In the genomic region with DNA sequence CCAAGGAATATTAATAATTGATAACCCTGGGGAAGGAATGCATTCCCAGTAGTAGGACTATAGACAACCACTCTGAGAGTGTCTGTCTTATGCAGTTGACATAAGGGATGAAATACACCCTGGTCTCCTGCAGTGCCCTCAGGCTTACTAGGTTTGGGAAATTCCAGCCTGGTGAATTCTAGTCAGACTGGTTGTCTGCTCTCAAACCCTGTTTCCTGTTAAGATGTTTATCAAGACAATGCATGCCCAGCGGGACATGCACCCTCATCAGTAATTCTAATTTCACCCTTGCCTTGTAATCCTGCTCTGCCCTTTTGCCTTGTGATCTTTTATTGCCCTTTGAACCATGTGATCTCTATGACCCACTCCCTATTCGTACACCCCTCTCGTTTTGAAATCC, we compare ENCODE assay signal across 1 cellular context.
TF ChIP-seq lines count a peak whose summit lies in the region.

No MANE protein-coding gene starts in this region.

TF ChIP-seq in H1, 55 proteins besides CTCF, POLR2A, EP300 and RAD21:
- TF ChIP-seq ATF2 (IDR thresholded peaks at IDR 0.05; ENCODE audit: low read length) (0 out of 2 replicates have a peak, but pooled peaks have one; percentile 73), NANOG (IDR thresholded peaks at IDR 0.05; ENCODE audit: insufficient read depth, low read depth, low read length, poor library complexity, severe bottlenecking) (peak; percentile 58), SP1 (IDR thresholded peaks at IDR 0.05; ENCODE audit: low read depth, low read length) (peak; percentile 76), RXRA (IDR thresholded peaks at IDR 0.05; ENCODE audit: insufficient read depth, low read depth, low read length) (0 out of 2 replicates have a peak, but pooled peaks have one; percentile 54), TCF12 (IDR thresholded peaks at IDR 0.05; ENCODE audit: low read depth, low read length) (0 out of 2 replicates have a peak, but pooled peaks have one; percentile 60), TEAD4 (IDR thresholded peaks at IDR 0.05; ENCODE audit: low read depth, low read length) (peak; percentile 80)
